ENCODE assay signal across 8 cellular contexts in genomic region chr2:48420512-48421197, GRCh38. TPM values are rescaled to one million over a fixed set of nuclear protein-coding genes. Genes with fewer than 3 reads are reported as not detected.
DNase-seq lines count a peak whose midpoint lies in the region; ATAC-seq lines count a peak whose summit lies in the region.

No MANE protein-coding gene starts in this region.

- H3K9ac ChIP-seq in BLaER1: no peak overlapping the region

- H3K27me3 ChIP-seq in BLaER1: no peaks in the 10 kb centered on the region

- ATAC-seq in GM19372 (IDR thresholded peaks at IDR 0.05; ENCODE audit: low read depth, unreplicated experiment) (peak; percentile 72), HG03469 (IDR thresholded peaks at IDR 0.05; ENCODE audit: unreplicated experiment) (peak; percentile 63), left lobe of liver (peak; percentile 91)

- peak; percentile 59 to 91 for DNase-seq in NCI-H526 (lab: John Stamatoyannopoulos, UW)
- DNase-seq in activated CD4-positive, alpha-beta T cell treated with anti-CD3 and anti-CD28 coated beads for 48 hours: peak; percentile 96
- DNase-seq in left lobe of liver (ENCODE audit: low spot score): peak; percentile 91
- peak; percentile 93 for DNase-seq in stimulated activated CD4-positive, alpha-beta T cell treated with anti-CD3 and anti-CD28 coated beads, Interleukin-4, amount 100 ng/mL, for 1 hour

- H4K20me1 ChIP-seq in BLaER1: no peaks in the 10 kb centered on the region

- H3K27ac ChIP-seq in BLaER1 (no peak overlapping the region), cingulate gyrus (ENCODE audit: low read depth, low read length) (peak overlapping the region; percentile 90)

- H3K9me3 ChIP-seq in BLaER1: no peaks in the 10 kb centered on the region

- no peak overlapping the region for H3K4me3 ChIP-seq in BLaER1

- H3K36me3 ChIP-seq in BLaER1: no peaks in the 10 kb centered on the region

- H3K4me1 ChIP-seq in BLaER1: peaks cover 15% of the 10 kb centered on the region

- peak overlapping the region; percentile 57 for H3K4me2 ChIP-seq in BLaER1

RNA-seq across cellular contexts. Expression of gene PPP1R21, which starts 19.9 kb away (rescaled TPM):
- 12.7 TPM for total RNA-seq in left lobe of liver
